ENCODE assay signal across 1 cellular context in genomic region chrX:68693481-68694410, GRCh38.
TF ChIP-seq lines count a peak whose summit lies in the region.

No MANE protein-coding gene starts in this region.

TF ChIP-seq in HEK293, 187 proteins besides CTCF, POLR2A, EP300 and RAD21 (continued from another document):
- TF ChIP-seq ZBTB26 (tag by site-specific recombination; optimal IDR thresholded peaks at IDR 0.05) (peak; percentile 30), ZNF585B (tag by site-specific recombination; IDR thresholded peaks at IDR 0.05) (no peak), HOXD13 (CRISPR knock-in tag; IDR thresholded peaks at IDR 0.05; ENCODE audit: borderline replicate concordance) (no peak), ZNF830 (tag by site-specific recombination; IDR thresholded peaks at IDR 0.05; ENCODE audit: low read depth) (no peak), ZBTB8A (tag by site-specific recombination; IDR thresholded peaks at IDR 0.05) (peak; percentile 33; the same call in 1 of the 2 replicates), SP2 (tag by site-specific recombination; IDR thresholded peaks at IDR 0.05) (peak; percentile 75), ZNF423 (tag by site-specific recombination; IDR thresholded peaks at IDR 0.05) (no peak), ZNF692 (tag by site-specific recombination; IDR thresholded peaks at IDR 0.05) (no peak), ZFP69B (tag by site-specific recombination; IDR thresholded peaks at IDR 0.05) (no peak), ZNF843 (tag by site-specific recombination; IDR thresholded peaks at IDR 0.05) (no peak), PATZ1 (tag by site-specific recombination; IDR thresholded peaks at IDR 0.05) (peak; percentile 43; the same call in 1 of the 2 replicates)
TF ChIP-seq in HEK293: peak in this region for 11.
